In genomic region chr20:62363920-62364851, GRCh38 we compare ENCODE assay signal across 1 cellular context.
TF ChIP-seq lines count a peak whose summit lies in the region.

No MANE protein-coding gene starts in this region.

TF ChIP-seq in H1, 55 proteins besides CTCF, POLR2A, EP300 and RAD21:
- TF ChIP-seq E2F6 (IDR thresholded peaks at IDR 0.05) (no peak), POLR2AphosphoS5 (IDR thresholded peaks at IDR 0.05; ENCODE audit: low read depth, low read length) (0 out of 2 replicates have a peak, but pooled peaks have one; percentile 27)
